1 cellular context compared by ENCODE assay signal in genomic region chr3:42589382-42590109, GRCh38.
A peak's percentile ranks its signal among the peaks of the same experiment; 100 is the strongest.
TF ChIP-seq lines count a peak whose summit lies in the region.

No MANE protein-coding gene starts in this region.

TF ChIP-seq in HepG2, 621 proteins besides CTCF, POLR2A, EP300 and RAD21:
- TF ChIP-seq, protein P1, sequence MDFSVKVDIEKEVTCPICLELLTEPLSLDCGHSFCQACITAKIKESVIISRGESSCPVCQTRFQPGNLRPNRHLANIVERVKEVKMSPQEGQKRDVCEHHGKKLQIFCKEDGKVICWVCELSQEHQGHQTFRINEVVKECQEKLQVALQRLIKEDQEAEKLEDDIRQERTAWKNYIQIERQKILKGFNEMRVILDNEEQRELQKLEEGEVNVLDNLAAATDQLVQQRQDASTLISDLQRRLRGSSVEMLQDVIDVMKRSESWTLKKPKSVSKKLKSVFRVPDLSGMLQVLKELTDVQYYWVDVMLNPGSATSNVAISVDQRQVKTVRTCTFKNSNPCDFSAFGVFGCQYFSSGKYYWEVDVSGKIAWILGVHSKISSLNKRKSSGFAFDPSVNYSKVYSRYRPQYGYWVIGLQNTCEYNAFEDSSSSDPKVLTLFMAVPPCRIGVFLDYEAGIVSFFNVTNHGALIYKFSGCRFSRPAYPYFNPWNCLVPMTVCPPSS (IDR thresholded peaks at IDR 0.05): no peak
- no peak for TF ChIP-seq TEF (CRISPR knock-in tag; IDR thresholded peaks at IDR 0.05)
- TF ChIP-seq, protein P2, sequence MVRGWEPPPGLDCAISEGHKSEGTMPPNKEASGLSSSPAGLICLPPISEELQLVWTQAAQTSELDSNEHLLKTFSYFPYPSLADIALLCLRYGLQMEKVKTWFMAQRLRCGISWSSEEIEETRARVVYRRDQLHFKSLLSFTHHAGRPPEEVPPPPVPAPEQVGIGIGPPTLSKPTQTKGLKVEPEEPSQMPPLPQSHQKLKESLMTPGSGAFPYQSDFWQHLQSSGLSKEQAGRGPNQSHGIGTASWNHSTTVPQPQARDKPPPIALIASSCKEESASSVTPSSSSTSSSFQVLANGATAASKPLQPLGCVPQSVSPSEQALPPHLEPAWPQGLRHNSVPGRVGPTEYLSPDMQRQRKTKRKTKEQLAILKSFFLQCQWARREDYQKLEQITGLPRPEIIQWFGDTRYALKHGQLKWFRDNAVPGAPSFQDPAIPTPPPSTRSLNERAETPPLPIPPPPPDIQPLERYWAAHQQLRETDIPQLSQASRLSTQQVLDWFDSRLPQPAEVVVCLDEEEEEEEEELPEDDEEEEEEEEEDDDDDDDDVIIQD (CRISPR knock-in tag; IDR thresholded peaks at IDR 0.05; ENCODE audit: low read depth): no peak
- TF ChIP-seq NFIB (CRISPR knock-in tag; IDR thresholded peaks at IDR 0.05; ENCODE audit: borderline replicate concordance): peak; percentile 56; the same call in 1 of the 2 replicates
